In genomic region chr9:134367061-134367460, GRCh38 we compare ENCODE assay signal across 15 cellular contexts. TPM values are rescaled to one million over a fixed set of nuclear protein-coding genes. Genes with fewer than 3 reads are reported as not detected.
A peak's percentile ranks its signal among the peaks of the same experiment; 100 is the strongest.
DNase-seq lines count a peak whose midpoint lies in the region; ATAC-seq and TF ChIP-seq lines count a peak whose summit lies in the region.
"Had no signal": no experiment of that assay in that cellular context is flagged by ENCODE, and none has a peak within 500 bp of the region (broad histone marks: within the 10 kb centered on the region; RNA-seq: fewer than 3 reads in every experiment).

No MANE protein-coding gene starts in this region.

- peaks cover 94% of the 10 kb centered on the region for H3K79me2 ChIP-seq in PC-9 (ENCODE audit: low read depth)

- H3K27ac ChIP-seq in angular gyrus (ENCODE audit: low read depth, low read length) (peak overlapping the region; percentile 62), right lobe of liver (peak overlapping the region; percentile 67 to 82 (median 75)), subcutaneous abdominal adipose tissue (ENCODE audit: low read depth, low read length) (peak overlapping the region; percentile 67), PC-9 (no peak overlapping the region)

- H3K4me3 Mint-ChIP-seq in HFFc6 = peak overlapping the region; percentile 42; the same call in 1 of the 2 replicates
- H3K4me3 Mint-ChIP-seq: CD4-positive, CD25-positive, alpha-beta regulatory T cell had no signal

- 58% methylated on average over 8 of the region's 12 CpGs for WGBS in right lobe of liver (ENCODE audit: insufficient coverage, low coverage, low lambda C conversion rate, missing lambda C conversion rate)

- no peak for TF ChIP-seq POLR2A in right lobe of liver (IDR thresholded peaks at IDR 0.05)

- no peaks in the 10 kb centered on the region for H3K36me3 ChIP-seq in right lobe of liver
- no peaks in the 10 kb centered on the region for H3K36me3 ChIP-seq in subcutaneous abdominal adipose tissue (ENCODE audit: control insufficient read depth in 5 of 5, insufficient read depth in 5 of 5, low read length in 5 of 5)
- no peaks in the 10 kb centered on the region for H3K36me3 ChIP-seq in PC-9 (ENCODE audit: low read depth)
- H3K36me3 ChIP-seq: ovary had no signal

- H3K4me1 Mint-ChIP-seq in HFFc6 (ENCODE audit: low read depth) = peaks cover 21% of the 10 kb centered on the region

- H3K9ac ChIP-seq in subcutaneous abdominal adipose tissue (ENCODE audit: low read length in 5 of 5) = peak overlapping the region in 2 of 5 donors; percentile 31 to 54

- BruUV-seq in PC-9 (replicated peaks; lab: Mats Ljungman, UMichigan) = no TSS peak

- no peaks in the 10 kb centered on the region for H3K9me3 Mint-ChIP-seq in HFFc6

- intact Hi-C loops in right lobe of liver (cut with DNase I) = no loop called here
- intact Hi-C loops in PC-9 (cut with micrococcal nuclease; ENCODE audit: unreplicated experiment) = no loop called here

- H3K4me3 ChIP-seq in right lobe of liver (no peak overlapping the region), subcutaneous abdominal adipose tissue (ENCODE audit: low read depth in 1 of 5, low read length in 5 of 5) (peak overlapping the region in 3 of 5 donors; percentile 17 to 34 (median 22)), PC-9 (no peak overlapping the region)

- no peaks in the 10 kb centered on the region for H3K9me2 ChIP-seq in PC-9 (ENCODE audit: insufficient read depth)

- H3K9me3 ChIP-seq in right lobe of liver = no peaks in the 10 kb centered on the region
- H3K9me3 ChIP-seq in subcutaneous abdominal adipose tissue (ENCODE audit: control insufficient read depth in 5 of 5, low read length in 5 of 5) = no peaks in the 10 kb centered on the region
- no peaks in the 10 kb centered on the region for H3K9me3 ChIP-seq in PC-9 (ENCODE audit: insufficient read depth, low read depth)
- H3K9me3 ChIP-seq: ovary had no signal

- POLR2A ChIA-PET in PC-9 (lab: Charles Lee; ENCODE audit: unreplicated experiment) = no interaction called here

- TF ChIP-seq CTCF in HFFc6 (IDR thresholded peaks at IDR 0.05) (no peak), right lobe of liver (IDR thresholded peaks at IDR 0.05) (no peak), PC-9 (conservative IDR thresholded peaks at IDR 0.05) (no peak)

- peak overlapping the region; percentile 90 for H3K27ac Mint-ChIP-seq in HFFc6

- H3K27me3 ChIP-seq in right lobe of liver (no peaks in the 10 kb centered on the region), subcutaneous abdominal adipose tissue (ENCODE audit: control insufficient read depth in 5 of 5, insufficient read depth in 4 of 5, low read length in 5 of 5) (no peaks in the 10 kb centered on the region), PC-9 (ENCODE audit: insufficient read depth, low read depth) (no peaks in the 10 kb centered on the region)
- H3K27me3 ChIP-seq: ovary had no signal

- peaks cover 2% of the 10 kb centered on the region; the same call in 1 of the 2 replicates for H3K27me3 Mint-ChIP-seq in HFFc6 (ENCODE audit: insufficient read depth)
- H3K27me3 Mint-ChIP-seq: CD4-positive, CD25-positive, alpha-beta regulatory T cell had no signal

- 0 out of 2 replicates have a peak, but pooled peaks cover 8% of the 10 kb centered on the region for H3F3A ChIP-seq in PC-9 (ENCODE audit: insufficient read depth, low read depth)

- no peaks in the 10 kb centered on the region for H3K36me3 Mint-ChIP-seq in HFFc6 (ENCODE audit: low read depth)
- H3K36me3 Mint-ChIP-seq: CD4-positive, CD25-positive, alpha-beta regulatory T cell had no signal

- peaks cover 26% of the 10 kb centered on the region for H4K20me1 ChIP-seq in PC-9 (ENCODE audit: insufficient read depth)

- ATAC-seq in right lobe of liver = no peak
- ATAC-seq in stimulated activated naive CD8-positive, alpha-beta T cell treated with anti-CD3 and anti-CD28 coated beads, Interleukin-15, Interleukin-2, amounts not matched to agents 100 U/mL and 50 U/mL, for 24 hours = no peak

- CTCF ChIA-PET in PC-9 (lab: Charles Lee) = interaction anchor here (1.2 kb wide), 1 partner anchor 45 kb away, joined by 5 read pairs; no protein-coding TSS in a partner anchor

- no peak overlapping the region for H3K4me2 ChIP-seq in PC-9

- H3K4me1 ChIP-seq in right lobe of liver = peaks cover 2 to 91% (median 61%) of the 10 kb centered on the region in 4 donors
- H3K4me1 ChIP-seq in subcutaneous abdominal adipose tissue (ENCODE audit: control insufficient read depth in 5 of 5, insufficient read depth in 5 of 5, low read length in 5 of 5) = peaks cover 12 to 96% (median 87%) of the 10 kb centered on the region in 5 donors
- peaks cover 11% of the 10 kb centered on the region for H3K4me1 ChIP-seq in PC-9 (replicated peaks; ENCODE audit: insufficient read depth)

- DNase-seq in HFFc6 = no peak
- DNase-seq in right lobe of liver = no peak
- DNase-seq in HuH-7 (ENCODE audit: low spot score) = no peak
- no peak for DNase-seq in NCI-H510A treated with DMSO at 0.1 percent for 48 hours (lab: John Stamatoyannopoulos, UW)
- no peak for DNase-seq in PC-9
- DNase-seq in stimulated activated naive CD8-positive, alpha-beta T cell treated with anti-CD3 and anti-CD28 coated beads, Interleukin-15, Interleukin-2, amounts not matched to agents 100 U/mL and 50 U/mL, for 24 hours = no peak
- DNase-seq: activated CD4-positive, alpha-beta T cell treated with anti-CD3 and anti-CD28 coated beads for 48 hours; CD4-positive, CD25-positive, alpha-beta regulatory T cell; mesendoderm; NCI-H226; stimulated activated CD8-positive, alpha-beta memory T cell treated with anti-CD3 and anti-CD28 coated beads, Interleukin-4, amount 100 ng/mL, for 48 hours; T-helper 1 cell had no signal

- no peak overlapping the region for H2AFZ ChIP-seq in PC-9

RNA-seq across cellular contexts. Expression of gene RXRA, which starts 40.8 kb away (rescaled TPM):
- 10 to 100 TPM; 23.2 to 31.9 (median 28.0) TPM for total RNA-seq in HFFc6 (2021; fragmentation: NEBNext Ultra II Directional; extraction: Animal tissue kit (Norgen Biotek cat#: 25700))
- 100 to 1,000 TPM; 105 to 165 (median 131) TPM for total RNA-seq in right lobe of liver
- 116 and 146 TPM in 2 replicates for total RNA-seq in PC-9 (2021)

Comparison
In these comparisons a context has a peak if more than half of its experiments do, and no peak if none do; other contexts are left out.
1. H3K4me3 ChIP-seq: peak in subcutaneous abdominal adipose tissue (3 of 5); none in right lobe of liver (0 of 3) and PC-9 (single experiment).